36 cellular contexts compared by ENCODE assay signal in genomic region chr13:76500894-76501293, GRCh38.
"Had no signal": no experiment of that assay in that cellular context is flagged by ENCODE, and none has a peak within 500 bp of the region (broad histone marks: within the 10 kb centered on the region; RNA-seq: fewer than 3 reads in every experiment).

No MANE protein-coding gene starts in this region.

- H3K4me3 ChIP-seq: adrenal gland, body of pancreas, cardiac muscle cell had no signal

- H3K27ac Mint-ChIP-seq: activated B cell treated with CpG ODN at 0.5 μM for 24 hours; activated CD4-positive, alpha-beta memory T cell treated with anti-CD3 and anti-CD28 coated beads for 36 hours; activated CD4-positive, alpha-beta T cell treated with anti-CD3 and anti-CD28 coated beads, Interleukin-2, amount 10 ng/mL, durations not matched to agents 24 days and 14 days; activated CD8-positive, alpha-beta T cell treated with anti-CD3 and anti-CD28 coated beads for 36 hours; activated naive CD4-positive, alpha-beta T cell treated with anti-CD3 and anti-CD28 coated beads for 36 hours; activated naive CD4-positive, alpha-beta T cell treated with anti-CD3 and anti-CD28 coated beads, Interleukin-2, amount 50 U/mL, for 72 hours; activated naive CD8-positive, alpha-beta T cell treated with anti-CD3 and anti-CD28 coated beads for 36 hours; activated T-cell treated with anti-CD3 and anti-CD28 coated beads, Interleukin-2, amount 50 U/mL, for 72 hours; activated T-helper 1 cell treated with anti-CD3 and anti-CD28 coated beads, Interleukin-12 subunit alpha, Interleukin-12 subunit beta, Interleukin-2, Interleukin-4 antibody, amounts not matched to agents 30 ng/mL and 10 ng/mL and 1 ng/mL, durations not matched to agents 14 hours and 24 hours and 36 hours; activated T-helper 17 cell treated with anti-CD3 and anti-CD28 coated beads, Interleukin-2, amount 50 U/mL, for 72 hours; T-cell; T-helper 2 cell treated with Interferon-gamma antibody and Interleukin-4, amounts not matched to agents 5 μg/mL and 100 μg/mL, for 36 hours had no signal

- H3K4me3 Mint-ChIP-seq: activated B cell treated with CpG ODN at 0.5 μM for 24 hours; activated CD4-positive, alpha-beta memory T cell treated with anti-CD3 and anti-CD28 coated beads for 36 hours; activated CD4-positive, alpha-beta T cell treated with anti-CD3 and anti-CD28 coated beads, Interleukin-2, amount 10 ng/mL, durations not matched to agents 24 days and 14 days; activated CD8-positive, alpha-beta T cell treated with anti-CD3 and anti-CD28 coated beads for 36 hours; activated naive CD4-positive, alpha-beta T cell treated with anti-CD3 and anti-CD28 coated beads for 36 hours; activated naive CD8-positive, alpha-beta T cell treated with anti-CD3 and anti-CD28 coated beads for 36 hours; activated T-cell treated with anti-CD3 and anti-CD28 coated beads, Interleukin-2, amount 50 U/mL, for 4 hours; activated T-cell treated with anti-CD3 and anti-CD28 coated beads, Interleukin-2, amount 50 U/mL, for 72 hours; activated T-helper 1 cell treated with anti-CD3 and anti-CD28 coated beads, Interleukin-12 subunit alpha, Interleukin-12 subunit beta, Interleukin-2, Interleukin-4 antibody, amounts not matched to agents 30 ng/mL and 10 ng/mL and 1 ng/mL, durations not matched to agents 14 hours and 24 hours and 36 hours; activated T-helper 17 cell treated with anti-CD3 and anti-CD28 coated beads, Interleukin-2, amount 50 U/mL, for 72 hours; central memory CD8-positive, alpha-beta T cell; T-cell; T-helper 2 cell treated with Interferon-gamma antibody and Interleukin-4, amounts not matched to agents 5 μg/mL and 100 μg/mL, for 36 hours had no signal

- H3K9me3 Mint-ChIP-seq: activated B cell treated with CpG ODN at 0.5 μM for 24 hours; activated CD4-positive, alpha-beta memory T cell treated with anti-CD3 and anti-CD28 coated beads for 36 hours; activated CD4-positive, alpha-beta T cell treated with anti-CD3 and anti-CD28 coated beads, Interleukin-2, amount 10 ng/mL, durations not matched to agents 24 days and 14 days; activated CD8-positive, alpha-beta T cell treated with anti-CD3 and anti-CD28 coated beads for 36 hours; activated naive CD4-positive, alpha-beta T cell treated with anti-CD3 and anti-CD28 coated beads for 36 hours; activated naive CD4-positive, alpha-beta T cell treated with anti-CD3 and anti-CD28 coated beads, Interleukin-2, amount 50 U/mL, for 72 hours; activated naive CD8-positive, alpha-beta T cell treated with anti-CD3 and anti-CD28 coated beads for 36 hours; activated T-cell treated with anti-CD3 and anti-CD28 coated beads, Interleukin-2, amount 50 U/mL, for 4 hours; activated T-cell treated with anti-CD3 and anti-CD28 coated beads, Interleukin-2, amount 50 U/mL, for 72 hours; activated T-helper 1 cell treated with anti-CD3 and anti-CD28 coated beads, Interleukin-12 subunit alpha, Interleukin-12 subunit beta, Interleukin-2, Interleukin-4 antibody, amounts not matched to agents 30 ng/mL and 10 ng/mL and 1 ng/mL, durations not matched to agents 14 hours and 24 hours and 36 hours; activated T-helper 17 cell treated with anti-CD3 and anti-CD28 coated beads, Interleukin-2, amount 50 U/mL, for 72 hours; central memory CD8-positive, alpha-beta T cell; T-cell; T-helper 2 cell treated with Interferon-gamma antibody and Interleukin-4, amounts not matched to agents 5 μg/mL and 100 μg/mL, for 36 hours had no signal

- DNase-seq: activated B cell treated with CpG ODN at 0.5 μM for 24 hours; activated CD4-positive, alpha-beta memory T cell treated with anti-CD3 and anti-CD28 coated beads for 36 hours; activated CD4-positive, alpha-beta T cell treated with anti-CD3 and anti-CD28 coated beads for 4 hours; activated CD4-positive, alpha-beta T cell treated with anti-CD3 and anti-CD28 coated beads, Interleukin-2, amount 10 ng/mL, durations not matched to agents 24 days and 14 days; activated CD4-positive, alpha-beta T cell treated with anti-CD3 and anti-CD28 coated beads, Interleukin-2, amount 50 U/mL, for 1 hour; activated CD4-positive, alpha-beta T cell treated with anti-CD3 and anti-CD28 coated beads, Interleukin-2, amount 50 U/mL, for 4 hours; activated CD4-positive, CD25-positive, alpha-beta regulatory T cell treated with anti-CD3 and anti-CD28 coated beads, Interleukin-2, amount 50 U/mL, for 72 hours; activated CD8-positive, alpha-beta memory T cell treated with anti-CD3 and anti-CD28 coated beads, Interleukin-2, amount 50 U/mL, for 4 hours; activated CD8-positive, alpha-beta T cell treated with anti-CD3 and anti-CD28 coated beads for 36 hours; activated effector memory CD4-positive, alpha-beta T cell treated with anti-CD3 and anti-CD28 coated beads, Interleukin-2, amount 50 U/mL, for 16 hours; activated gamma-delta T cell treated with Interleukin-2 at 50 U/mL for 16 hours; activated naive CD4-positive, alpha-beta T cell; activated naive CD4-positive, alpha-beta T cell treated with anti-CD3 and anti-CD28 coated beads for 36 hours; activated naive CD4-positive, alpha-beta T cell treated with anti-CD3 and anti-CD28 coated beads, Interleukin-2, amount 50 U/mL, for 16 hours; activated naive CD8-positive, alpha-beta T cell treated with anti-CD3 and anti-CD28 coated beads for 36 hours; activated T-cell treated with anti-CD3 and anti-CD28 coated beads for 4 hours; activated T-cell treated with anti-CD3 and anti-CD28 coated beads, Interleukin-2, amount 50 U/mL, for 1 hour; activated T-cell treated with anti-CD3 and anti-CD28 coated beads, Interleukin-2, amount 50 U/mL, for 4 hours; activated T-cell treated with anti-CD3 and anti-CD28 coated beads, Interleukin-2, amount 50 U/mL, for 72 hours; adrenal gland; amniotic stem cell; aorta; body of pancreas; brain microvascular endothelial cell; caudate nucleus; cerebellar nuclear complex; T-cell; T-helper 2 cell; T-helper 9 cell had no signal

- H3K4me1 Mint-ChIP-seq: activated B cell treated with CpG ODN at 0.5 μM for 24 hours; activated CD4-positive, alpha-beta T cell treated with anti-CD3 and anti-CD28 coated beads, Interleukin-2, amount 10 ng/mL, durations not matched to agents 24 days and 14 days; activated naive CD8-positive, alpha-beta T cell treated with anti-CD3 and anti-CD28 coated beads for 36 hours; activated T-helper 17 cell treated with anti-CD3 and anti-CD28 coated beads, Interleukin-2, amount 50 U/mL, for 72 hours; central memory CD8-positive, alpha-beta T cell; T-cell had no signal

- H3K36me3 ChIP-seq: adrenal gland, brain microvascular endothelial cell, cardiac muscle cell had no signal

- ATAC-seq: activated CD8-positive, alpha-beta T cell treated with anti-CD3 and anti-CD28 coated beads for 36 hours; activated naive CD4-positive, alpha-beta T cell treated with anti-CD3 and anti-CD28 coated beads, Interleukin-2, amount 50 U/mL, for 72 hours; activated T-cell treated with anti-CD3 and anti-CD28 coated beads, Interleukin-2, amount 50 U/mL, for 4 hours; activated T-cell treated with anti-CD3 and anti-CD28 coated beads, Interleukin-2, amount 50 U/mL, for 72 hours; activated T-helper 17 cell treated with anti-CD3 and anti-CD28 coated beads, Interleukin-2, amount 50 U/mL, for 72 hours; body of pancreas; T-cell had no signal

- H3K36me3 Mint-ChIP-seq: activated CD4-positive, alpha-beta memory T cell treated with anti-CD3 and anti-CD28 coated beads for 36 hours; activated naive CD4-positive, alpha-beta T cell treated with anti-CD3 and anti-CD28 coated beads, Interleukin-2, amount 50 U/mL, for 72 hours; activated naive CD8-positive, alpha-beta T cell treated with anti-CD3 and anti-CD28 coated beads for 36 hours; T-cell had no signal

- H3K27me3 ChIP-seq: adrenal gland, body of pancreas, brain microvascular endothelial cell had no signal

- H3K27ac ChIP-seq: adrenal gland, body of pancreas, brain microvascular endothelial cell, cardiac muscle cell, VCaP had no signal

- H3K27me3 Mint-ChIP-seq: activated CD4-positive, alpha-beta T cell treated with anti-CD3 and anti-CD28 coated beads, Interleukin-2, amount 10 ng/mL, durations not matched to agents 24 days and 14 days; activated CD8-positive, alpha-beta T cell treated with anti-CD3 and anti-CD28 coated beads for 36 hours had no signal

- H3K9me3 ChIP-seq: adrenal gland, body of pancreas had no signal

- H3K4me1 ChIP-seq: adrenal gland, body of pancreas had no signal
